ENCODE assay signal across 26 cellular contexts in genomic region chr18:8006979-8007378, GRCh38.
"Had no signal": no experiment of that assay in that cellular context is flagged by ENCODE, and none has a peak within 500 bp of the region (broad histone marks: within the 10 kb centered on the region; RNA-seq: fewer than 3 reads in every experiment).

No MANE protein-coding gene starts in this region.

- H3K27me3 ChIP-seq: pancreas, sigmoid colon, spleen, tibial nerve, uterus had no signal

- FAIRE-seq: islet of Langerhans, kidney, pancreas, small intestine had no signal

- H3K9me3 ChIP-seq: left ventricle myocardium inferior, pancreas, prostate gland, sigmoid colon, spleen, tibial nerve, uterus had no signal

- H3K27ac ChIP-seq: left ventricle myocardium inferior, pancreas, prostate gland, sigmoid colon, spleen, tibial nerve, uterus had no signal

- H3K4me3 ChIP-seq: left ventricle myocardium inferior, lung, pancreas, prostate gland, sigmoid colon, spleen, tibial nerve, uterus had no signal

- ATAC-seq: left colon; naive thymus-derived CD8-positive, alpha-beta T cell; pancreas; right cardiac atrium; stimulated activated memory B cell treated with anti-CD40 and anti-IgM and Interleukin-4, amounts not matched to agents 10 μg/mL and 1 μg/mL and 100 μg/mL, for 72 hours; stimulated activated naive CD8-positive, alpha-beta T cell treated with anti-CD3 and anti-CD28 coated beads, Interleukin-15, amount 100 ng/mL, for 72 hours had no signal

- H3K4me1 ChIP-seq: pancreas, prostate gland, uterus had no signal

- DNase-seq: immature natural killer cell; kidney; left colon; left ventricle myocardium inferior; midbrain; naive thymus-derived CD8-positive, alpha-beta T cell; nucleus accumbens; pancreas; posterior cingulate gyrus; retina; right cardiac atrium; sigmoid colon; small intestine; spleen; stimulated activated CD4-positive, alpha-beta T cell treated with anti-CD3 and anti-CD28 coated beads, Interleukin-2, amount 100 ng/mL, for 48 hours; stimulated activated CD4-positive, alpha-beta T cell treated with anti-CD3 and anti-CD28 coated beads, Interleukin-4, amount 100 ng/mL, for 4 hours; stimulated activated CD8-positive, alpha-beta memory T cell treated with anti-CD3 and anti-CD28 coated beads, Interleukin-4, amount 100 ng/mL, for 48 hours; stimulated activated naive CD4-positive, alpha-beta T cell treated with Interleukin-2 at 50 U/mL for 16 hours; stimulated activated naive CD8-positive, alpha-beta T cell treated with anti-CD3 and anti-CD28 coated beads, Interleukin-15, amount 100 ng/mL, for 72 hours; substantia nigra; uterus had no signal

- H3K36me3 ChIP-seq: left ventricle myocardium inferior, pancreas, prostate gland, sigmoid colon, spleen, tibial nerve, uterus had no signal
